ENCODE assay signal across 1 cellular context in the genomic region with DNA sequence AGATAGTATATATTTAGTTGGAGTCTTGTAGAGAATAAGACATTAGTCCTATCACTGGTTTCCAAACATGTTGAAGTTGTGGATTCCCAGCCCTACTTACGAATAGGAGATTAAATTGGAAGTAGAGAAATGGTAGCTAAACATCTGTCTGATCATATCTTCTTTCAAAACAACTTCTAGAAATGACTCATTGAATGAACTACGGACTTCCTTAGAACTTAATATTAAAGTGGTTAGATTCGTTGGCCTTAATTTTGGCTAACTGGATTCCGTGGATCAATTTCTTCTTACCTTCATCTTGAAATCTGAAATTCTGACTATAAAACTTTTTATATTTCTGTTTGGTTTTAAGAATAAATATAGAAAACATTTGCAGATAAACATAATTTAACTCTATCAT.
TF ChIP-seq lines count a peak whose summit lies in the region.

No MANE protein-coding gene starts in this region.

TF ChIP-seq in GM12878, 131 proteins besides CTCF, POLR2A, EP300 and RAD21:
- no peak for TF ChIP-seq SUPT20H (IDR thresholded peaks at IDR 0.05; ENCODE audit: borderline replicate concordance, control insufficient read depth, low read depth, low read length)
- TF ChIP-seq POLR2AphosphoS2 (IDR thresholded peaks at IDR 0.05; ENCODE audit: low read depth, low read length): no peak
- TF ChIP-seq JUNB (IDR thresholded peaks at IDR 0.05): peak; percentile 49; the same call in 1 of the 2 replicates
- no peak for TF ChIP-seq BHLHE40 (IDR thresholded peaks at IDR 0.05; ENCODE audit: borderline replicate concordance in 1 of 2, low read depth in 2 of 2, low read length in 1 of 2)
- TF ChIP-seq WRNIP1 (IDR thresholded peaks at IDR 0.05; ENCODE audit: borderline replicate concordance, low read depth, low read length): no peak
- TF ChIP-seq BACH1 (IDR thresholded peaks at IDR 0.05; ENCODE audit: borderline replicate concordance): no peak
- no peak for TF ChIP-seq ZBTB33 (IDR thresholded peaks at IDR 0.05)
- no peak for TF ChIP-seq JUND (IDR thresholded peaks at IDR 0.05; ENCODE audit: low read depth, low read length)
